9 cellular contexts compared by ENCODE assay signal in genomic region chrY:7272556-7273195, GRCh38.
DNase-seq lines count a peak whose midpoint lies in the region; ATAC-seq and TF ChIP-seq lines count a peak whose summit lies in the region.
"Had no signal": no experiment of that assay in that cellular context is flagged by ENCODE, and none has a peak within 500 bp of the region (broad histone marks: within the 10 kb centered on the region; RNA-seq: fewer than 3 reads in every experiment).

No MANE protein-coding gene starts in this region.

- peaks cover 0 to 24% of the 10 kb centered on the region in 2 donors for H3K4me1 Mint-ChIP-seq in natural killer cell

- no peaks in the 10 kb centered on the region for H3K9me3 Mint-ChIP-seq in natural killer cell

- no peaks in the 10 kb centered on the region for H3F3A ChIP-seq in MM.1S (ENCODE audit: insufficient read depth, low read length)

- H3K27me3 ChIP-seq in MM.1S (replicated peaks; ENCODE audit: insufficient read depth, low read length), result no peaks in the 10 kb centered on the region

- no peak overlapping the region for H3K4me3 Mint-ChIP-seq in natural killer cell

- no peaks in the 10 kb centered on the region for H4K20me1 ChIP-seq in MM.1S (ENCODE audit: insufficient read depth, low read length)

- peak overlapping the region in 1 of 2 donors; percentile 92 for H3K27ac Mint-ChIP-seq in natural killer cell

- peak; percentile 55 for DNase-seq in NCI-H2171 treated with DMSO at 0.1 percent for 48 hours (lab: John Stamatoyannopoulos, UW)
- DNase-seq in cardiac fibroblast (ENCODE audit: low read depth in 2 of 2), result peak; percentile 58 to 64
- peak; percentile 36 for DNase-seq in natural killer cell
- DNase-seq in NCI-H2081 (lab: John Stamatoyannopoulos, UW), result no peak
- no peak for DNase-seq in MM.1S
- DNase-seq: IMR-90 had no signal

- H3K79me2 ChIP-seq in MM.1S (ENCODE audit: low read length), result no peaks in the 10 kb centered on the region

- H3K36me3 Mint-ChIP-seq in natural killer cell, result no peaks in the 10 kb centered on the region

- no peaks in the 10 kb centered on the region for H3K9me3 ChIP-seq in MM.1S (replicated peaks; ENCODE audit: insufficient read depth, low read length)

- H3K4me1 ChIP-seq in MM.1S (ENCODE audit: low read length), result no peaks in the 10 kb centered on the region

- intact Hi-C loops in natural killer cell (cut with micrococcal nuclease), result loop anchor here (2.0 kb wide), 1 partner anchor 32 kb away; no protein-coding TSS in a partner anchor

- TF ChIP-seq CTCF in cardiac fibroblast (IDR thresholded peaks at IDR 0.05; ENCODE audit: low read depth, low read length) (peak; percentile 42), natural killer cell (IDR thresholded peaks at IDR 0.05) (peak; percentile 23), MM.1S (IDR thresholded peaks at IDR 0.05; ENCODE audit: low read length) (no peak)

- no peaks in the 10 kb centered on the region for H3K36me3 ChIP-seq in MM.1S (replicated peaks; ENCODE audit: insufficient read depth, low read length)

- ATAC-seq in GM18498 (IDR thresholded peaks at IDR 0.05; ENCODE audit: unreplicated experiment), result peak; percentile 25
- ATAC-seq in natural killer cell, result no peak
- ATAC-seq in esophagus mucosa, result no peak
- ATAC-seq in GM18861 (IDR thresholded peaks at IDR 0.05; ENCODE audit: unreplicated experiment), result no peak

- no peak overlapping the region for H3K9ac ChIP-seq in MM.1S (ENCODE audit: low read length)

- H3K9me2 ChIP-seq in MM.1S (replicated peaks; ENCODE audit: insufficient read depth, low read length), result no peaks in the 10 kb centered on the region

- H3K27me3 Mint-ChIP-seq in natural killer cell (ENCODE audit: low read depth in 2 of 2), result no peaks in the 10 kb centered on the region

- H3K4me3 ChIP-seq in cardiac fibroblast (replicated peaks in 1 of 2; ENCODE audit: low read depth in 2 of 2, low read length in 2 of 2) (no peak overlapping the region), MM.1S (ENCODE audit: low read length) (no peak overlapping the region)

- no peak overlapping the region for H3K4me2 ChIP-seq in MM.1S (ENCODE audit: low read depth, low read length)

- no peak overlapping the region for H3K27ac ChIP-seq in MM.1S (ENCODE audit: low read length)

- H2AFZ ChIP-seq in MM.1S (ENCODE audit: low read length), result no peak overlapping the region

Comparison
In these comparisons a context has a peak if more than half of its experiments do, and no peak if none do; other contexts are left out.
1. DNase-seq: peak in NCI-H2171 treated with DMSO at 0.1 percent for 48 hours (single experiment), cardiac fibroblast (2 of 2) and natural killer cell (single experiment); none in NCI-H2081 (0 of 2) and MM.1S (single experiment).